ENCODE assay signal across 20 cellular contexts in genomic region chr14:64861916-64862315, GRCh38. TPM values are rescaled to one million over a fixed set of nuclear protein-coding genes. Genes with fewer than 3 reads are reported as not detected.
DNase-seq lines count a peak whose midpoint lies in the region; ATAC-seq and TF ChIP-seq lines count a peak whose summit lies in the region.
"Had no signal": no experiment of that assay in that cellular context is flagged by ENCODE, and none has a peak within 500 bp of the region (broad histone marks: within the 10 kb centered on the region; RNA-seq: fewer than 3 reads in every experiment).

No MANE protein-coding gene starts in this region.

- no peaks in the 10 kb centered on the region for H3K27me3 Mint-ChIP-seq in brain
- H3K27me3 Mint-ChIP-seq in neural progenitor cell (ENCODE audit: insufficient read depth, low read depth) = peaks cover 7% of the 10 kb centered on the region

- CTCF ChIA-PET in mammary epithelial cell (lab: Charles Lee; ENCODE audit: low non-redundant PET) = no interaction called here

- no peaks in the 10 kb centered on the region for H3K9me3 Mint-ChIP-seq in brain
- H3K9me3 Mint-ChIP-seq in neural progenitor cell = no peaks in the 10 kb centered on the region
- H3K9me3 Mint-ChIP-seq: CD8-positive, alpha-beta memory T cell had no signal

- in situ Hi-C loops in mammary epithelial cell (cut with MboI; ENCODE audit: low sequenced_read_pairs in 2 of 2) = no loop called here

- H3K4me2 ChIP-seq in neural progenitor cell (peak overlapping the region; percentile 49), mammary epithelial cell (ENCODE audit: insufficient read depth, low read depth, low read length) (no peak overlapping the region)

- H3K27ac Mint-ChIP-seq in brain = peak overlapping the region in 3 of 5 experiments; percentile 1 to 39 (median 29)
- no peak overlapping the region for H3K27ac Mint-ChIP-seq in neural progenitor cell
- H3K27ac Mint-ChIP-seq: IgD-negative memory B cell had no signal

- H3K27ac ChIP-seq in neural progenitor cell (no peak overlapping the region), mammary epithelial cell (ENCODE audit: insufficient read depth, low read depth, low read length) (no peak overlapping the region)
- H3K27ac ChIP-seq: Peyer's patch, SJCRH30 had no signal

- no peaks in the 10 kb centered on the region for H3K36me3 Mint-ChIP-seq in brain
- H3K36me3 Mint-ChIP-seq in neural progenitor cell = no peaks in the 10 kb centered on the region
- H3K36me3 Mint-ChIP-seq: CD8-positive, alpha-beta memory T cell had no signal

- dilution Hi-C loops in mammary epithelial cell (cut with HindIII; ENCODE audit: low sequenced_read_pairs) = no loop called here

- DNase-seq in NCI-H82 (lab: John Stamatoyannopoulos, UW) (peak; percentile 41), NCI-H82 treated with DMSO at 0.1 percent for 48 hours (lab: John Stamatoyannopoulos, UW; ENCODE audit: unreplicated experiment) (no peak), neural progenitor cell (ENCODE audit: low spot score) (peak; percentile 84), SHP77 (lab: John Stamatoyannopoulos, UW) (no peak), mammary epithelial cell (no peak)
- DNase-seq: AML-193; C1 segment of cervical spinal cord; CD8-positive, alpha-beta memory T cell; EL; HCEC 1CT; NCI-H1694 treated with DMSO at 0.1 percent for 48 hours; NCI-H226; NCI-H510A treated with DMSO at 0.1 percent for 48 hours; NCI-H748 treated with DMSO at 0.1 percent for 48 hours; Peyer's patch; SJCRH30; T-helper 1 cell had no signal

- H3F3A ChIP-seq in neural progenitor cell (ENCODE audit: low read depth) = peaks cover 10% of the 10 kb centered on the region

- H3K4me1 Mint-ChIP-seq in brain = peaks cover 10% of the 10 kb centered on the region
- H3K4me1 Mint-ChIP-seq in neural progenitor cell = peaks cover 12% of the 10 kb centered on the region
- H3K4me1 Mint-ChIP-seq: CD8-positive, alpha-beta memory T cell; IgD-negative memory B cell had no signal

- TF ChIP-seq CTCF in brain (conservative IDR thresholded peaks at IDR 0.05) (no peak), neural progenitor cell (IDR thresholded peaks at IDR 0.05) (peak; percentile 23), mammary epithelial cell (conservative IDR thresholded peaks at IDR 0.05 in 1 of 2, IDR thresholded peaks at IDR 0.05 in 1 of 2; ENCODE audit: extremely low read depth in 1 of 2, insufficient read depth in 1 of 2, low read depth in 1 of 2, low read length in 2 of 2) (no peak)

- no TSS peak for BruUV-seq in mammary epithelial cell (replicated peaks; lab: Mats Ljungman, UMichigan)

- no peak for ATAC-seq in HG02852 (IDR thresholded peaks at IDR 0.05; ENCODE audit: unreplicated experiment)

- H4K20me1 ChIP-seq in neural progenitor cell (ENCODE audit: low read depth) (no peaks in the 10 kb centered on the region), mammary epithelial cell (ENCODE audit: insufficient read depth, low read length) (no peaks in the 10 kb centered on the region)

- no peak overlapping the region for H3K9ac ChIP-seq in neural progenitor cell
- no peak overlapping the region for H3K9ac ChIP-seq in mammary epithelial cell (ENCODE audit: insufficient read depth, low read length)

- no peaks in the 10 kb centered on the region for H3K27me3 ChIP-seq in neural progenitor cell
- H3K27me3 ChIP-seq in mammary epithelial cell (ENCODE audit: insufficient read depth, low read length) = no peaks in the 10 kb centered on the region
- H3K27me3 ChIP-seq: Peyer's patch had no signal

- H3K4me3 ChIP-seq in neural progenitor cell (no peak overlapping the region), mammary epithelial cell (replicated peaks in 1 of 3; ENCODE audit: insufficient read depth in 1 of 3, low read depth in 2 of 3, low read length in 3 of 3) (no peak overlapping the region)
- H3K4me3 ChIP-seq: Peyer's patch, SJCRH30 had no signal

- no peaks in the 10 kb centered on the region for H3K9me3 ChIP-seq in neural progenitor cell (ENCODE audit: low read depth)
- no peaks in the 10 kb centered on the region for H3K9me3 ChIP-seq in mammary epithelial cell (replicated peaks; ENCODE audit: insufficient read depth, low read length)
- H3K9me3 ChIP-seq: Peyer's patch, SJCRH30 had no signal

- no peak overlapping the region for H3K4me3 Mint-ChIP-seq in brain
- no peak overlapping the region for H3K4me3 Mint-ChIP-seq in neural progenitor cell
- H3K4me3 Mint-ChIP-seq: CD8-positive, alpha-beta memory T cell; IgD-negative memory B cell had no signal

- no peak overlapping the region for H2AFZ ChIP-seq in neural progenitor cell (replicated peaks)
- no peak overlapping the region for H2AFZ ChIP-seq in mammary epithelial cell (ENCODE audit: low read depth, low read length)

- intact Hi-C loops in mammary epithelial cell (cut with micrococcal nuclease) = no loop called here

- WGBS in mammary epithelial cell (ENCODE audit: low coverage, missing lambda C conversion rate) = 80% methylated on average over 2 of the region's 3 CpGs

- H3K4me1 ChIP-seq in neural progenitor cell = peaks cover 19% of the 10 kb centered on the region
- H3K4me1 ChIP-seq in mammary epithelial cell (ENCODE audit: insufficient read depth, low read length) = no peaks in the 10 kb centered on the region
- H3K4me1 ChIP-seq: Peyer's patch had no signal

- H3K36me3 ChIP-seq in neural progenitor cell (no peaks in the 10 kb centered on the region), mammary epithelial cell (ENCODE audit: insufficient read depth, low read length) (no peaks in the 10 kb centered on the region)
- H3K36me3 ChIP-seq: Peyer's patch, SJCRH30 had no signal

- H3K79me2 ChIP-seq in neural progenitor cell (ENCODE audit: low read depth) = no peaks in the 10 kb centered on the region
- no peaks in the 10 kb centered on the region for H3K79me2 ChIP-seq in mammary epithelial cell (ENCODE audit: insufficient read depth, low read length)

RNA-seq across cellular contexts. Expression of gene SPTB, which starts 17.8 kb away (rescaled TPM):
- polyA plus RNA-seq in brain (ENCODE audit: insufficient read depth, low read depth, low replicate concordance) (6.2 TPM), mammary epithelial cell (0.06 TPM)
- total RNA-seq in neural progenitor cell (ENCODE audit: low replicate concordance) (0.09 and 0.77 TPM in 2 replicates), mammary epithelial cell (under 1 TPM; under 0.01 to 0.35 TPM)
- polyA minus RNA-seq in mammary epithelial cell = 0.93 TPM

RNA-seq across cellular contexts. Expression of gene CHURC1, which starts 52.3 kb away (rescaled TPM):
- 27.1 TPM for polyA plus RNA-seq in brain (ENCODE audit: insufficient read depth, low read depth, low replicate concordance)
- total RNA-seq in neural progenitor cell (ENCODE audit: low replicate concordance) = 24.3 and 59.8 TPM in 2 replicates
- total RNA-seq in mammary epithelial cell = 10 to 100 TPM; 49.9 to 55.7 TPM
- polyA plus RNA-seq in mammary epithelial cell = 38.7 TPM
- 1.7 TPM for polyA minus RNA-seq in mammary epithelial cell

Comparison
In these comparisons a context has a peak if more than half of its experiments do, and no peak if none do; other contexts are left out.
1. DNase-seq: peak in NCI-H82 (single experiment) and neural progenitor cell (single experiment); none in NCI-H82 treated with DMSO at 0.1 percent for 48 hours (single experiment), SHP77 (0 of 2) and mammary epithelial cell (single experiment).